Comparison of ENCODE assay signal across 7 cellular contexts in genomic region chr4:184168406-184169019, GRCh38. TPM values are rescaled to one million over a fixed set of nuclear protein-coding genes. Genes with fewer than 3 reads are reported as not detected.
A peak's percentile ranks its signal among the peaks of the same experiment; 100 is the strongest.
DNase-seq lines count a peak whose midpoint lies in the region; ATAC-seq and TF ChIP-seq lines count a peak whose summit lies in the region.

No MANE protein-coding gene starts in this region.

- 18 to 23% methylated on average over 33 of the region's 33 CpGs for WGBS in lung, 2 donors

- DNase-seq in GM13976 (ENCODE audit: low spot score) (peak; percentile 89), NB4 (ENCODE audit: low read depth) (peak; percentile 70), dorsolateral prefrontal cortex (peak; percentile 58 to 88 (median 74)), lung (ENCODE audit: low spot score) (peak; percentile 65)
- peak; percentile 42 for DNase-seq in activated CD4-positive, alpha-beta T cell treated with anti-CD3 and anti-CD28 coated beads, Interleukin-2, amount 50 U/mL, for 1 hour
- DNase-seq in stimulated activated CD4-positive, alpha-beta T cell treated with anti-CD3 and anti-CD28 coated beads, TNF-alpha, amount 100 ng/mL, for 48 hours (ENCODE audit: low read depth in 3 of 3) = peak; percentile 16 to 54 (median 20)

- peak overlapping the region in 28 of 59 donors; percentile 7 to 72 (median 48) for H3K27ac ChIP-seq in dorsolateral prefrontal cortex
- H3K27ac ChIP-seq in lung (ENCODE audit: low read depth in 1 of 2, low read length in 1 of 2) = no peak overlapping the region

- H3K4me3 ChIP-seq in NB4 (ENCODE audit: low read depth, low read length) (no peak overlapping the region), dorsolateral prefrontal cortex (peak overlapping the region in 50 of 59 donors; percentile 6 to 52 (median 34)), lung (no peak overlapping the region)

- no peaks in the 10 kb centered on the region for H3K9me3 ChIP-seq in lung (ENCODE audit: control insufficient read depth in 2 of 2, insufficient read depth in 1 of 2, low read length in 1 of 2)

- intact Hi-C loops in dorsolateral prefrontal cortex (cut with DNase I) = loop anchor here (1.0 to 10.0 kb wide), 6 partner anchors 66 to 328 kb away; partner anchors contain the start of gene STOX2 (in 2 of the 2)

- H3K36me3 ChIP-seq in lung (ENCODE audit: control insufficient read depth in 2 of 2, insufficient read depth in 2 of 2, low read length in 2 of 2) = no peaks in the 10 kb centered on the region

- in situ Hi-C loops in GM13976 (cut with MboI; ENCODE audit: low sequenced_read_pairs, unreplicated experiment) = no loop called here

- TF ChIP-seq POLR2A in NB4 (IDR thresholded peaks at IDR 0.05; ENCODE audit: extremely low read depth, insufficient read length) = no peak

- peak; percentile 98 for TF ChIP-seq CTCF in GM13976 (IDR thresholded peaks at IDR 0.05; ENCODE audit: borderline replicate concordance, control extremely low read depth, extremely low read depth, insufficient read depth, missing control alignments)
- TF ChIP-seq CTCF in NB4 (IDR thresholded peaks at IDR 0.05; ENCODE audit: low read depth, low read length) = peak; percentile 88
- peak; percentile 60 to 98 (median 95) for TF ChIP-seq CTCF in dorsolateral prefrontal cortex (IDR thresholded peaks at IDR 0.05 in 54 of 56, conservative IDR thresholded peaks at IDR 0.05 in 2 of 56; ENCODE audit: low read depth in 1 of 56, partially characterized antibody in 56 of 56)
- TF ChIP-seq CTCF in lung (IDR thresholded peaks at IDR 0.05; ENCODE audit: control extremely low read depth, extremely low read depth) = peak; percentile 82

- H3K4me1 ChIP-seq in lung (ENCODE audit: control insufficient read depth in 2 of 2, insufficient read depth in 2 of 2, low read length in 2 of 2) = peaks cover 0 to 2% of the 10 kb centered on the region in 2 donors

- no peaks in the 10 kb centered on the region for H3K27me3 ChIP-seq in dorsolateral prefrontal cortex
- H3K27me3 ChIP-seq in lung (ENCODE audit: control insufficient read depth, insufficient read depth) = no peaks in the 10 kb centered on the region

- peak; percentile 89 for ATAC-seq in HG02588 (IDR thresholded peaks at IDR 0.05; ENCODE audit: unreplicated experiment)
- peak; percentile 96 for ATAC-seq in lung (ENCODE audit: insufficient read depth, low FRiP score)

RNA-seq across cellular contexts. Expression of gene ENPP6, which starts 49.2 kb away (rescaled TPM):
- total RNA-seq in dorsolateral prefrontal cortex (10 to 100 TPM in 35 of 120 experiments, 1 to 10 TPM in 85; 1.8 to 35.2 (median 8.0) TPM), lung (under 1 TPM; 0.11 to 0.37 TPM)
- polyA plus RNA-seq in lung = under 1 TPM; 0.02 to 0.09 TPM

Comparison
In these comparisons a context has a peak if more than half of its experiments do, and no peak if none do; other contexts are left out.
1. DNase-seq: peak in every context shown above with its lines; median percentile 89 in GM13976; 74 in dorsolateral prefrontal cortex; 70 in NB4; 65 in lung; 42 in activated CD4-positive, alpha-beta T cell treated with anti-CD3 and anti-CD28 coated beads, Interleukin-2, amount 50 U/mL, for 1 hour; 20 in stimulated activated CD4-positive, alpha-beta T cell treated with anti-CD3 and anti-CD28 coated beads, TNF-alpha, amount 100 ng/mL, for 48 hours.
2. H3K4me3 ChIP-seq: peak in dorsolateral prefrontal cortex (50 of 59); none in NB4 (single experiment) and lung (single experiment).
3. Peak in every context shown above with its lines, with median percentiles within 50 percentile points of each other: CTCF ChIP-seq.